In genomic region chr10:93758911-93759410, GRCh38 we compare ENCODE assay signal across 1 cellular context.
TF ChIP-seq lines count a peak whose summit lies in the region.

No MANE protein-coding gene starts in this region.

TF ChIP-seq in HepG2, 621 proteins besides CTCF, POLR2A, EP300 and RAD21:
- TF ChIP-seq, protein P1, sequence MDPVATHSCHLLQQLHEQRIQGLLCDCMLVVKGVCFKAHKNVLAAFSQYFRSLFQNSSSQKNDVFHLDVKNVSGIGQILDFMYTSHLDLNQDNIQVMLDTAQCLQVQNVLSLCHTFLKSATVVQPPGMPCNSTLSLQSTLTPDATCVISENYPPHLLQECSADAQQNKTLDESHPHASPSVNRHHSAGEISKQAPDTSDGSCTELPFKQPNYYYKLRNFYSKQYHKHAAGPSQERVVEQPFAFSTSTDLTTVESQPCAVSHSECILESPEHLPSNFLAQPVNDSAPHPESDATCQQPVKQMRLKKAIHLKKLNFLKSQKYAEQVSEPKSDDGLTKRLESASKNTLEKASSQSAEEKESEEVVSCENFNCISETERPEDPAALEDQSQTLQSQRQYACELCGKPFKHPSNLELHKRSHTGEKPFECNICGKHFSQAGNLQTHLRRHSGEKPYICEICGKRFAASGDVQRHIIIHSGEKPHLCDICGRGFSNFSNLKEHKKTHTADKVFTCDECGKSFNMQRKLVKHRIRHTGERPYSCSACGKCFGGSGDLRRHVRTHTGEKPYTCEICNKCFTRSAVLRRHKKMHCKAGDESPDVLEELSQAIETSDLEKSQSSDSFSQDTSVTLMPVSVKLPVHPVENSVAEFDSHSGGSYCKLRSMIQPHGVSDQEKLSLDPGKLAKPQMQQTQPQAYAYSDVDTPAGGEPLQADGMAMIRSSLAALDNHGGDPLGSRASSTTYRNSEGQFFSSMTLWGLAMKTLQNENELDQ (CRISPR knock-in tag; IDR thresholded peaks at IDR 0.05; ENCODE audit: borderline replicate concordance), result no peak
- TF ChIP-seq CC2D1A (CRISPR knock-in tag; IDR thresholded peaks at IDR 0.05), result no peak
- TF ChIP-seq ZNF496 (CRISPR knock-in tag; IDR thresholded peaks at IDR 0.05; ENCODE audit: insufficient replicate concordance), result no peak
- TF ChIP-seq ZNF788 (CRISPR knock-in tag; IDR thresholded peaks at IDR 0.05; ENCODE audit: borderline replicate concordance), result no peak
- no peak for TF ChIP-seq BHLHE40 (IDR thresholded peaks at IDR 0.05; ENCODE audit: low read length)
- TF ChIP-seq ZNF737 (CRISPR knock-in tag; IDR thresholded peaks at IDR 0.05; ENCODE audit: borderline replicate concordance), result no peak
- TF ChIP-seq ATM (IDR thresholded peaks at IDR 0.05; ENCODE audit: borderline replicate concordance), result no peak
- no peak for TF ChIP-seq SRSF4 (IDR thresholded peaks at IDR 0.05; ENCODE audit: low read depth, low read length, poor library complexity, severe bottlenecking)
- TF ChIP-seq ZNF891 (CRISPR knock-in tag; IDR thresholded peaks at IDR 0.05), result no peak
- no peak for TF ChIP-seq KIAA2018 (CRISPR knock-in tag; IDR thresholded peaks at IDR 0.05; ENCODE audit: borderline replicate concordance)
- TF ChIP-seq RELA (CRISPR knock-in tag; IDR thresholded peaks at IDR 0.05), result no peak
- no peak for TF ChIP-seq ZNF569 (CRISPR knock-in tag; IDR thresholded peaks at IDR 0.05; ENCODE audit: borderline replicate concordance)
- TF ChIP-seq ZNF20 (CRISPR knock-in tag; IDR thresholded peaks at IDR 0.05), result no peak
